27 cellular contexts compared by ENCODE assay signal in genomic region chr12:129200576-129200975, GRCh38.
"Had no signal": no experiment of that assay in that cellular context is flagged by ENCODE, and none has a peak within 500 bp of the region (broad histone marks: within the 10 kb centered on the region; RNA-seq: fewer than 3 reads in every experiment).

No MANE protein-coding gene starts in this region.

- H3K4me1 ChIP-seq: adrenal gland, body of pancreas, esophagus squamous epithelium, heart right ventricle, thyroid gland, upper lobe of left lung had no signal

- H3K9me3 ChIP-seq: adrenal gland, body of pancreas, esophagus squamous epithelium, ovary, thyroid gland, upper lobe of left lung had no signal

- H3K27ac ChIP-seq: adrenal gland, body of pancreas, epithelial cell of prostate, esophagus squamous epithelium, heart right ventricle, ovary, skin epidermis, thyroid gland, upper lobe of left lung had no signal

- H3K27me3 ChIP-seq: adrenal gland, body of pancreas, esophagus squamous epithelium, ovary, thyroid gland, upper lobe of left lung had no signal

- DNase-seq: activated B cell treated with CpG ODN at 0.5 μM for 24 hours; activated effector memory CD4-positive, alpha-beta T cell treated with Interleukin-2 at 50 U/mL for 16 hours; activated naive CD4-positive, alpha-beta T cell treated with anti-CD3 and anti-CD28 coated beads for 36 hours; activated naive CD8-positive, alpha-beta T cell treated with anti-CD3 and anti-CD28 coated beads for 36 hours; activated T-cell treated with anti-CD3 and anti-CD28 coated beads for 4 hours; adrenal gland; aorta; body of pancreas; dermis blood vessel endothelial cell; effector CD4-positive, alpha-beta T cell; esophagus squamous epithelium; foreskin melanocyte; heart right ventricle; naive B cell; nephron progenitor cell; ovary; retina; stimulated activated CD4-positive, alpha-beta T cell treated with anti-CD3 and anti-CD28 coated beads, Interleukin-12 subunit alpha, Interleukin-12 subunit beta, amount 100 ng/mL, for 4 hours; stimulated activated CD4-positive, alpha-beta T cell treated with anti-CD3 and anti-CD28 coated beads, Interleukin-4, amount 100 ng/mL, for 1 hour; stimulated activated naive CD8-positive, alpha-beta T cell treated with anti-CD3 and anti-CD28 coated beads, Interleukin-15, amount 100 ng/mL, for 72 hours; substantia nigra; thyroid gland had no signal

- FAIRE-seq: colon, endometrium had no signal

- H3K36me3 ChIP-seq: adrenal gland, esophagus squamous epithelium, heart right ventricle, ovary, thyroid gland, upper lobe of left lung had no signal

- H3K4me3 ChIP-seq: adrenal gland, body of pancreas, esophagus squamous epithelium, heart right ventricle, ovary, skin epidermis, thyroid gland, upper lobe of left lung had no signal
